26 cellular contexts compared by ENCODE assay signal in genomic region chr1:176391621-176392020, GRCh38.
"Had no signal": no experiment of that assay in that cellular context is flagged by ENCODE, and none has a peak within 500 bp of the region (broad histone marks: within the 10 kb centered on the region; RNA-seq: fewer than 3 reads in every experiment).

No MANE protein-coding gene starts in this region.

- H3K36me3 Mint-ChIP-seq: naive thymus-derived CD8-positive, alpha-beta T cell; type B pancreatic cell had no signal

- H3K27me3 Mint-ChIP-seq: stimulated activated naive CD8-positive, alpha-beta T cell treated with anti-CD3 and anti-CD28 coated beads, Interleukin-15, Interleukin-2, amounts not matched to agents 100 ng/mL and 50 ng/mL, for 24 hours; type B pancreatic cell had no signal

- H3K27ac Mint-ChIP-seq: naive thymus-derived CD8-positive, alpha-beta T cell; nephron; stimulated activated naive CD8-positive, alpha-beta T cell treated with anti-CD3 and anti-CD28 coated beads, Interleukin-15, Interleukin-2, amounts not matched to agents 100 ng/mL and 50 ng/mL, for 24 hours; type B pancreatic cell had no signal

- H3K36me3 ChIP-seq: lower lobe of right lung, pancreas, prostate gland, right lobe of liver, suprapubic skin, tibial nerve, uterus had no signal

- H2AFZ ChIP-seq: hepatocyte had no signal

- H3K9me3 ChIP-seq: lower lobe of right lung, pancreas, prostate gland, right lobe of liver, suprapubic skin, tibial nerve, uterus had no signal

- H3K27ac ChIP-seq: hepatocyte, lower lobe of right lung, pancreas, prostate gland, right lobe of liver, suprapubic skin, tibial nerve, uterus had no signal

- H3K4me3 Mint-ChIP-seq: naive thymus-derived CD8-positive, alpha-beta T cell; nephron; neural crest cell; stimulated activated naive CD8-positive, alpha-beta T cell treated with anti-CD3 and anti-CD28 coated beads, Interleukin-15, Interleukin-2, amounts not matched to agents 100 ng/mL and 50 ng/mL, for 24 hours; type B pancreatic cell had no signal

- H3K27me3 ChIP-seq: hepatocyte, pancreas, right lobe of liver, suprapubic skin, tibial nerve, uterus had no signal

- DNase-seq: head of caudate nucleus; islet precursor cell; lower lobe of right lung; mammary epithelial cell; mesenchymal stem cell; naive thymus-derived CD8-positive, alpha-beta T cell; nucleus accumbens; pancreas; posterior cingulate gyrus; retina; right lobe of liver; stimulated activated CD4-positive, alpha-beta T cell treated with anti-CD3 and anti-CD28 coated beads, Interleukin-12 subunit alpha, Interleukin-12 subunit beta, amount 100 ng/mL, for 4 hours; stimulated activated CD4-positive, alpha-beta T cell treated with anti-CD3 and anti-CD28 coated beads, Interleukin-15, amount 100 ng/mL, for 24 hours; stimulated activated CD4-positive, alpha-beta T cell treated with anti-CD3 and anti-CD28 coated beads, Interleukin-2, amount 100 ng/mL, for 24 hours; stimulated activated CD4-positive, alpha-beta T cell treated with anti-CD3 and anti-CD28 coated beads, Interleukin-4, amount 100 ng/mL, for 1 hour; stimulated activated naive CD4-positive, alpha-beta T cell; uterus had no signal

- H3K4me1 ChIP-seq: lower lobe of right lung, pancreas, prostate gland, right lobe of liver, suprapubic skin, tibial nerve, uterus had no signal

- H3K4me3 ChIP-seq: hepatocyte, lower lobe of right lung, pancreas, prostate gland, right lobe of liver, smooth muscle cell, suprapubic skin, tibial nerve, uterus had no signal

- H3K79me2 ChIP-seq: hepatocyte had no signal

- H3K4me2 ChIP-seq: hepatocyte, smooth muscle cell had no signal

- ATAC-seq: lower lobe of right lung; naive thymus-derived CD8-positive, alpha-beta T cell; pancreas; right lobe of liver had no signal

- H3K4me1 Mint-ChIP-seq: naive thymus-derived CD8-positive, alpha-beta T cell; nephron; neural crest cell had no signal
